ENCODE assay signal across 1 cellular context in genomic region chr6:31729515-31729978, GRCh38.
A peak's percentile ranks its signal among the peaks of the same experiment; 100 is the strongest.
TF ChIP-seq lines count a peak whose summit lies in the region.

No MANE protein-coding gene starts in this region.

TF ChIP-seq in HEK293, 187 proteins besides CTCF, POLR2A, EP300 and RAD21 (continued from another document and continues in another):
- TF ChIP-seq ZBTB44 (tag by site-specific recombination; IDR thresholded peaks at IDR 0.05) (no peak), PBX3 (CRISPR knock-in tag; IDR thresholded peaks at IDR 0.05) (no peak), ZNF37A (tag by site-specific recombination; IDR thresholded peaks at IDR 0.05) (no peak), ZNF169 (tag by site-specific recombination; IDR thresholded peaks at IDR 0.05) (no peak), ZNF324 (tag by site-specific recombination; IDR thresholded peaks at IDR 0.05) (peak; percentile 55; the same call in 1 of the 2 replicates), ZBTB7A (tag by site-specific recombination; IDR thresholded peaks at IDR 0.05; ENCODE audit: low read depth) (no peak), KLF8 (tag by site-specific recombination; IDR thresholded peaks at IDR 0.05) (peak; percentile 10; the same call in 1 of the 2 replicates), REST (tag by site-specific recombination; IDR thresholded peaks at IDR 0.05) (peak; percentile 38; the same call in 1 of the 2 replicates), PRDM6 (tag by site-specific recombination; IDR thresholded peaks at IDR 0.05) (no peak), ZNF16 (tag by site-specific recombination; IDR thresholded peaks at IDR 0.05; ENCODE audit: low read depth) (no peak), SALL2 (tag by site-specific recombination; IDR thresholded peaks at IDR 0.05; ENCODE audit: borderline replicate concordance) (no peak), ZNF114 (tag by site-specific recombination; IDR thresholded peaks at IDR 0.05) (no peak), ZNF518A (tag by site-specific recombination; conservative IDR thresholded peaks at IDR 0.05; ENCODE audit: low read depth) (no peak), PRDM4 (tag by site-specific recombination; IDR thresholded peaks at IDR 0.05) (no peak), ZNF555 (tag by site-specific recombination; conservative IDR thresholded peaks at IDR 0.05) (no peak), ZNF837 (tag by site-specific recombination; IDR thresholded peaks at IDR 0.05) (no peak), ZNF394 (tag by site-specific recombination; IDR thresholded peaks at IDR 0.05; ENCODE audit: borderline replicate concordance) (peak; percentile 19; the same call in 1 of the 2 replicates), KLF7 (tag by site-specific recombination; IDR thresholded peaks at IDR 0.05; ENCODE audit: borderline replicate concordance) (no peak), ZBTB20 (tag by site-specific recombination; IDR thresholded peaks at IDR 0.05) (peak; percentile 90; the same call in 1 of the 2 replicates), ZNF521 (tag by site-specific recombination; IDR thresholded peaks at IDR 0.05) (no peak), ZNF202 (tag by site-specific recombination; IDR thresholded peaks at IDR 0.05; ENCODE audit: borderline replicate concordance) (no peak), ZNF626 (tag by site-specific recombination; IDR thresholded peaks at IDR 0.05) (no peak), ZNF335 (tag by site-specific recombination; conservative IDR thresholded peaks at IDR 0.05) (no peak), ZNF664 (tag by site-specific recombination; IDR thresholded peaks at IDR 0.05) (no peak), ZNF639 (tag by site-specific recombination; IDR thresholded peaks at IDR 0.05) (no peak), ZNF148 (tag by site-specific recombination; IDR thresholded peaks at IDR 0.05; ENCODE audit: borderline replicate concordance) (no peak), KLF16 (tag by site-specific recombination; IDR thresholded peaks at IDR 0.05) (peak; percentile 89), BCL11B (tag by site-specific recombination; IDR thresholded peaks at IDR 0.05; ENCODE audit: low read depth) (no peak; the same call in 1 of the 2 replicates), ZNF146 (tag by site-specific recombination; IDR thresholded peaks at IDR 0.05) (no peak), ZNF175 (tag by site-specific recombination; IDR thresholded peaks at IDR 0.05) (no peak), ZNF548 (tag by site-specific recombination; IDR thresholded peaks at IDR 0.05) (no peak), ZNF24 (tag by site-specific recombination; IDR thresholded peaks at IDR 0.05) (no peak), ZNF223 (tag by site-specific recombination; IDR thresholded peaks at IDR 0.05) (no peak), ZNF112 (tag by site-specific recombination; IDR thresholded peaks at IDR 0.05) (no peak), ZNF214 (tag by site-specific recombination; IDR thresholded peaks at IDR 0.05; ENCODE audit: borderline replicate concordance) (no peak), IKZF3 (tag by site-specific recombination; IDR thresholded peaks at IDR 0.05) (peak; percentile 60; the same call in 1 of the 2 replicates), ZSCAN18 (tag by site-specific recombination; IDR thresholded peaks at IDR 0.05) (no peak)
